1 cellular context compared by ENCODE assay signal in the genomic region with DNA sequence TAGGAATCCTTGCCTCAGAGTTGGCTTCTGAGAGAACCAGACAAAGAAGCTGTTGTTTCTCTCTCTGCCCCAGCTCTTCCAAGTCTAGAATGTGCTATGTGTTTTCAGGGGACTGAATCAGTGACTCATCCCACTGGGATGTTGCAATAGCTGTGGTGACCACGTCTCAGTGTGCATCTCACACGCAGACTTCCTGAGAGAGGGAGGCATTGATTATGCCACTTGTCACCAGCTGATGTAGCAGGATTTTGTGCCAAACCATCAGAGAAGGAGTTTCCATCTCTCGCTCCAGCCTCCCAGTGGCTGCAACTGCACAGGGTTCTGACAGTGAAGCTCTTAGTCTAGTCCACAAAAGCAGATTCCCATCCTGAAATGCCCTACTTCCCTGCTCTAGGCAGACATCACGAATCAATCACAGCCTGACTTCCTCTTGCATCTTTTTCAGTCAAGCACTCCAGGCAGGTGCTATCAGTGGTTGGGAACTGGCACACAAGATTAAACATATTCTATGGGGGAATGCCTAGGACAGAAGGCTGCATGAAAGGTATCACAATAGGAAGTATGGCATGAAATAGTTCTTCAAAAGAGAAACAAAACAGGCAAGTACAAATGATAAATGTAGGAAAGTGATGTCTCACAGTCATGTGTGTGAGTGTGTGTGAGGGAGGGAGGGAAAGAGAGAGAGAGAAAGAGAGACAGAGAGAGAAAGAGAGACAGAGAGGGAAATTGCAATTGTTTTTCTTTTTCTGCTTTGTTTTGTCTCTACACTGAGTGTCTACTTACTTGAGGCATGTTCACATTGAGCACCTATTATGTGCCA.
TF ChIP-seq lines count a peak whose summit lies in the region.

No MANE protein-coding gene starts in this region.

TF ChIP-seq in HEK293, 187 proteins besides CTCF, POLR2A, EP300 and RAD21 (continued from another document):
- TF ChIP-seq, protein P1, sequence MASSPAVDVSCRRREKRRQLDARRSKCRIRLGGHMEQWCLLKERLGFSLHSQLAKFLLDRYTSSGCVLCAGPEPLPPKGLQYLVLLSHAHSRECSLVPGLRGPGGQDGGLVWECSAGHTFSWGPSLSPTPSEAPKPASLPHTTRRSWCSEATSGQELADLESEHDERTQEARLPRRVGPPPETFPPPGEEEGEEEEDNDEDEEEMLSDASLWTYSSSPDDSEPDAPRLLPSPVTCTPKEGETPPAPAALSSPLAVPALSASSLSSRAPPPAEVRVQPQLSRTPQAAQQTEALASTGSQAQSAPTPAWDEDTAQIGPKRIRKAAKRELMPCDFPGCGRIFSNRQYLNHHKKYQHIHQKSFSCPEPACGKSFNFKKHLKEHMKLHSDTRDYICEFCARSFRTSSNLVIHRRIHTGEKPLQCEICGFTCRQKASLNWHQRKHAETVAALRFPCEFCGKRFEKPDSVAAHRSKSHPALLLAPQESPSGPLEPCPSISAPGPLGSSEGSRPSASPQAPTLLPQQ (tag by site-specific recombination; IDR thresholded peaks at IDR 0.05), result peak; percentile 68; the same call in 1 of the 2 replicates
- TF ChIP-seq ZNF629 (tag by site-specific recombination; IDR thresholded peaks at IDR 0.05), result peak; percentile 57
